ENCODE assay signal across 29 cellular contexts in genomic region chr5:68960961-68961360, GRCh38.
"Had no signal": no experiment of that assay in that cellular context is flagged by ENCODE, and none has a peak within 500 bp of the region (broad histone marks: within the 10 kb centered on the region; RNA-seq: fewer than 3 reads in every experiment).

No MANE protein-coding gene starts in this region.

- DNase-seq: natural killer cell; occipital lobe; ovary; posterior cingulate gyrus; psoas muscle; right cardiac atrium; right lobe of liver; sigmoid colon; small intestine; stimulated activated CD4-positive, alpha-beta T cell treated with anti-CD3 and anti-CD28 coated beads, Interleukin-15, amount 100 ng/mL, for 24 hours; stimulated activated CD4-positive, alpha-beta T cell treated with anti-CD3 and anti-CD28 coated beads, Interleukin-4, amount 100 ng/mL, for 1 hour; stimulated activated CD4-positive, alpha-beta T cell treated with anti-CD3 and anti-CD28 coated beads, Interleukin-4, amount 100 ng/mL, for 4 hours; stimulated activated CD8-positive, alpha-beta memory T cell treated with anti-CD3 and anti-CD28 coated beads, Interleukin-4, amount 100 ng/mL, for 48 hours; stimulated activated naive CD4-positive, alpha-beta T cell; stimulated activated naive CD8-positive, alpha-beta T cell treated with anti-CD3 and anti-CD28 coated beads, Interleukin-15, amount 100 ng/mL, for 72 hours; stimulated activated naive CD8-positive, alpha-beta T cell treated with anti-CD3 and anti-CD28 coated beads, Interleukin-15, Interleukin-2, amounts not matched to agents 100 U/mL and 50 U/mL, for 24 hours; substantia nigra; testis; tibial artery; transverse colon; upper lobe of right lung; uterus had no signal

- H3K79me2 ChIP-seq: parathyroid adenoma had no signal

- H3K27ac Mint-ChIP-seq: natural killer cell; nephron; neural progenitor cell; progenitor cell of endocrine pancreas; stimulated activated memory B cell treated with anti-CD40 and anti-IgM and Interleukin-4, amounts not matched to agents 10 μg/mL and 1 μg/mL and 100 μg/mL, for 72 hours; stimulated activated naive CD8-positive, alpha-beta T cell treated with anti-CD3 and anti-CD28 coated beads, Interleukin-15, amount 100 ng/mL, for 72 hours; type B pancreatic cell had no signal

- FAIRE-seq: small intestine had no signal

- ATAC-seq: natural killer cell; psoas muscle; right cardiac atrium; right lobe of liver; stimulated activated memory B cell treated with anti-CD40 and anti-IgM and Interleukin-4, amounts not matched to agents 10 μg/mL and 1 μg/mL and 100 μg/mL, for 72 hours; stimulated activated naive CD8-positive, alpha-beta T cell treated with anti-CD3 and anti-CD28 coated beads, Interleukin-15, amount 100 ng/mL, for 72 hours; stimulated activated naive CD8-positive, alpha-beta T cell treated with anti-CD3 and anti-CD28 coated beads, Interleukin-15, Interleukin-2, amounts not matched to agents 100 U/mL and 50 U/mL, for 24 hours; upper lobe of right lung had no signal

- H3K4me3 ChIP-seq: neural progenitor cell, ovary, psoas muscle, right lobe of liver, sigmoid colon, suprapubic skin, testis, tibial artery, transverse colon, upper lobe of right lung, uterus had no signal

- H3K4me1 Mint-ChIP-seq: natural killer cell; stimulated activated memory B cell treated with anti-CD40 and anti-IgM and Interleukin-4, amounts not matched to agents 10 μg/mL and 1 μg/mL and 100 μg/mL, for 72 hours; stimulated activated naive CD8-positive, alpha-beta T cell treated with anti-CD3 and anti-CD28 coated beads, Interleukin-15, amount 100 ng/mL, for 72 hours had no signal

- H3K9ac ChIP-seq: neural progenitor cell, parathyroid adenoma had no signal

- H3K36me3 Mint-ChIP-seq: natural killer cell; neural progenitor cell; stimulated activated memory B cell treated with anti-CD40 and anti-IgM and Interleukin-4, amounts not matched to agents 10 μg/mL and 1 μg/mL and 100 μg/mL, for 72 hours; type B pancreatic cell had no signal

- H3K36me3 ChIP-seq: neural progenitor cell, ovary, right lobe of liver, sigmoid colon, suprapubic skin, tibial artery, transverse colon, upper lobe of right lung, uterus had no signal

- H3K4me3 Mint-ChIP-seq: natural killer cell; nephron; neural progenitor cell; stimulated activated memory B cell treated with anti-CD40 and anti-IgM and Interleukin-4, amounts not matched to agents 10 μg/mL and 1 μg/mL and 100 μg/mL, for 72 hours; stimulated activated naive CD8-positive, alpha-beta T cell treated with anti-CD3 and anti-CD28 coated beads, Interleukin-15, amount 100 ng/mL, for 72 hours; type B pancreatic cell had no signal

- H3K9me3 Mint-ChIP-seq: natural killer cell; nephron; stimulated activated memory B cell treated with anti-CD40 and anti-IgM and Interleukin-4, amounts not matched to agents 10 μg/mL and 1 μg/mL and 100 μg/mL, for 72 hours; stimulated activated naive CD8-positive, alpha-beta T cell treated with anti-CD3 and anti-CD28 coated beads, Interleukin-15, amount 100 ng/mL, for 72 hours; type B pancreatic cell had no signal

- H3K4me2 ChIP-seq: neural progenitor cell had no signal

- H2AFZ ChIP-seq: neural progenitor cell had no signal

- H3K9me3 ChIP-seq: ovary, psoas muscle, right lobe of liver, sigmoid colon, suprapubic skin, testis, tibial artery, transverse colon, upper lobe of right lung, uterus had no signal

- H3K27me3 ChIP-seq: neural progenitor cell, ovary, right lobe of liver, sigmoid colon, suprapubic skin, testis, tibial artery, transverse colon, upper lobe of right lung, uterus had no signal

- H3K27me3 Mint-ChIP-seq: stimulated activated memory B cell treated with anti-CD40 and anti-IgM and Interleukin-4, amounts not matched to agents 10 μg/mL and 1 μg/mL and 100 μg/mL, for 72 hours; stimulated activated naive CD8-positive, alpha-beta T cell treated with anti-CD3 and anti-CD28 coated beads, Interleukin-15, amount 100 ng/mL, for 72 hours had no signal

- H3K27ac ChIP-seq: neural progenitor cell, ovary, parathyroid adenoma, psoas muscle, right lobe of liver, sigmoid colon, suprapubic skin, testis, tibial artery, transverse colon, upper lobe of right lung had no signal

- H3K4me1 ChIP-seq: neural progenitor cell, testis, upper lobe of right lung had no signal
